In genomic region chr2:128984855-128985254, GRCh38 we compare ENCODE assay signal across 29 cellular contexts.
"Had no signal": no experiment of that assay in that cellular context is flagged by ENCODE, and none has a peak within 500 bp of the region (broad histone marks: within the 10 kb centered on the region; RNA-seq: fewer than 3 reads in every experiment).

No MANE protein-coding gene starts in this region.

- H3K4me3 Mint-ChIP-seq: activated B cell treated with CpG ODN at 0.5 μM for 24 hours; activated CD8-positive, alpha-beta T cell treated with anti-CD3 and anti-CD28 coated beads for 36 hours; activated naive CD8-positive, alpha-beta T cell; activated T-cell treated with anti-CD3 and anti-CD28 coated beads, Interleukin-2, amount 50 U/mL, for 4 hours; activated T-helper 17 cell treated with anti-CD3 and anti-CD28 coated beads, Interleukin-2, amount 50 U/mL, for 72 hours had no signal

- H3K36me3 Mint-ChIP-seq: activated naive CD8-positive, alpha-beta T cell had no signal

- H3K4me1 Mint-ChIP-seq: activated B cell treated with CpG ODN at 0.5 μM for 24 hours; activated T-helper 17 cell treated with anti-CD3 and anti-CD28 coated beads, Interleukin-2, amount 50 U/mL, for 72 hours had no signal

- H3K4me3 ChIP-seq: body of pancreas, breast epithelium, cardiac muscle cell, colonic mucosa, gastroesophageal sphincter, heart right ventricle had no signal

- H3K36me3 ChIP-seq: breast epithelium, cardiac muscle cell, colonic mucosa, gastroesophageal sphincter, heart right ventricle, WERI-Rb-1 had no signal

- H3K9me3 ChIP-seq: body of pancreas, breast epithelium, colonic mucosa, gastroesophageal sphincter, heart right ventricle had no signal

- H3K27me3 Mint-ChIP-seq: activated CD8-positive, alpha-beta T cell treated with anti-CD3 and anti-CD28 coated beads for 36 hours; activated naive CD8-positive, alpha-beta T cell had no signal

- H3K27me3 ChIP-seq: body of pancreas, breast epithelium, cardiac muscle cell, colonic mucosa, gastroesophageal sphincter had no signal

- H3K27ac Mint-ChIP-seq: activated B cell treated with CpG ODN at 0.5 μM for 24 hours; activated CD8-positive, alpha-beta T cell treated with anti-CD3 and anti-CD28 coated beads for 36 hours; activated naive CD8-positive, alpha-beta T cell; activated T-helper 17 cell treated with anti-CD3 and anti-CD28 coated beads, Interleukin-2, amount 50 U/mL, for 72 hours had no signal

- DNase-seq: activated B cell treated with CpG ODN at 0.5 μM for 24 hours; activated CD4-positive, alpha-beta T cell treated with anti-CD3 and anti-CD28 coated beads for 48 hours; activated CD4-positive, alpha-beta T cell treated with anti-CD3 and anti-CD28 coated beads, Interleukin-2, amount 50 U/mL, for 1 hour; activated CD4-positive, alpha-beta T cell treated with anti-CD3 and anti-CD28 coated beads, Interleukin-2, amount 50 U/mL, for 48 hours; activated CD8-positive, alpha-beta memory T cell treated with anti-CD3 and anti-CD28 coated beads for 24 hours; activated CD8-positive, alpha-beta T cell treated with anti-CD3 and anti-CD28 coated beads for 36 hours; activated effector memory CD4-positive, alpha-beta T cell treated with Interleukin-2 at 50 U/mL for 16 hours; activated gamma-delta T cell treated with Interleukin-2 at 50 U/mL for 16 hours; activated naive CD4-positive, alpha-beta T cell treated with anti-CD3 and anti-CD28 coated beads, Interleukin-2, amount 50 U/mL, for 16 hours; activated naive CD4-positive, alpha-beta T cell treated with Interleukin-2 at 50 U/mL for 16 hours; activated T-cell treated with anti-CD3 and anti-CD28 coated beads, Interleukin-2, amount 50 U/mL, for 4 hours; amniotic stem cell; aorta; body of pancreas; central memory CD4-positive, alpha-beta T cell; cerebellar nuclear complex; colonic mucosa; effector CD8-positive, alpha-beta T cell; foreskin melanocyte; heart right ventricle; T-helper 2 cell; T-helper 9 cell; WERI-Rb-1 had no signal

- H3K4me1 ChIP-seq: colonic mucosa, heart right ventricle had no signal

- H3K27ac ChIP-seq: cardiac muscle cell, colonic mucosa, epithelial cell of prostate, gastroesophageal sphincter, heart right ventricle, WERI-Rb-1 had no signal

- H3K9me3 Mint-ChIP-seq: activated B cell treated with CpG ODN at 0.5 μM for 24 hours; activated CD8-positive, alpha-beta T cell treated with anti-CD3 and anti-CD28 coated beads for 36 hours; activated T-cell treated with anti-CD3 and anti-CD28 coated beads, Interleukin-2, amount 50 U/mL, for 4 hours; activated T-helper 17 cell treated with anti-CD3 and anti-CD28 coated beads, Interleukin-2, amount 50 U/mL, for 72 hours had no signal
